Comparison of ENCODE assay signal across 34 cellular contexts in genomic region chr4:185080545-185080944, GRCh38.
"Had no signal": no experiment of that assay in that cellular context is flagged by ENCODE, and none has a peak within 500 bp of the region (broad histone marks: within the 10 kb centered on the region; RNA-seq: fewer than 3 reads in every experiment).

No MANE protein-coding gene starts in this region.

- H3K27me3 Mint-ChIP-seq: brain had no signal

- H3K9me3 Mint-ChIP-seq: activated CD4-positive, alpha-beta memory T cell treated with anti-CD3 and anti-CD28 coated beads, Interleukin-2, amount 10 ng/mL, durations not matched to agents 7 days and 5 days; activated CD4-positive, alpha-beta T cell treated with anti-CD3 and anti-CD28 coated beads, Interleukin-2, amount 10 ng/mL, durations not matched to agents 7 days and 5 days; activated naive CD4-positive, alpha-beta T cell treated with anti-CD3 and anti-CD28 coated beads, Interleukin-2, amount 10 ng/mL, durations not matched to agents 7 days and 5 days; activated naive CD4-positive, alpha-beta T cell treated with anti-CD3 and anti-CD28 coated beads, Interleukin-2, amount 50 U/mL, for 72 hours; activated naive CD8-positive, alpha-beta T cell treated with anti-CD3 and anti-CD28 coated beads, Interleukin-2, amount 10 ng/mL, durations not matched to agents 7 days and 5 days; activated T-cell treated with anti-CD3 and anti-CD28 coated beads, Interleukin-2, amount 50 U/mL, for 24 hours; activated T-cell treated with anti-CD3 and anti-CD28 coated beads, Interleukin-2, amount 50 U/mL, for 72 hours; brain; T-helper 2 cell treated with Interferon-gamma antibody and Interleukin-4, amounts not matched to agents 5 μg/mL and 100 μg/mL, for 36 hours had no signal

- H3K4me1 Mint-ChIP-seq: activated CD4-positive, alpha-beta memory T cell treated with anti-CD3 and anti-CD28 coated beads, Interleukin-2, amount 10 ng/mL, durations not matched to agents 7 days and 5 days; activated CD4-positive, alpha-beta T cell treated with anti-CD3 and anti-CD28 coated beads, Interleukin-2, amount 10 ng/mL, durations not matched to agents 7 days and 5 days; activated naive CD4-positive, alpha-beta T cell treated with anti-CD3 and anti-CD28 coated beads, Interleukin-2, amount 10 ng/mL, durations not matched to agents 7 days and 5 days; activated naive CD8-positive, alpha-beta T cell treated with anti-CD3 and anti-CD28 coated beads, Interleukin-2, amount 10 ng/mL, durations not matched to agents 7 days and 5 days had no signal

- H3K27ac Mint-ChIP-seq: activated CD4-positive, alpha-beta memory T cell treated with anti-CD3 and anti-CD28 coated beads, Interleukin-2, amount 10 ng/mL, durations not matched to agents 7 days and 5 days; activated CD4-positive, alpha-beta T cell treated with anti-CD3 and anti-CD28 coated beads, Interleukin-2, amount 10 ng/mL, durations not matched to agents 7 days and 5 days; activated naive CD4-positive, alpha-beta T cell treated with anti-CD3 and anti-CD28 coated beads, Interleukin-2, amount 10 ng/mL, durations not matched to agents 7 days and 5 days; activated naive CD4-positive, alpha-beta T cell treated with anti-CD3 and anti-CD28 coated beads, Interleukin-2, amount 50 U/mL, for 72 hours; activated naive CD8-positive, alpha-beta T cell treated with anti-CD3 and anti-CD28 coated beads, Interleukin-2, amount 10 ng/mL, durations not matched to agents 7 days and 5 days; activated T-cell treated with anti-CD3 and anti-CD28 coated beads, Interleukin-2, amount 50 U/mL, for 24 hours; activated T-cell treated with anti-CD3 and anti-CD28 coated beads, Interleukin-2, amount 50 U/mL, for 72 hours; brain; T-helper 17 cell; T-helper 2 cell treated with Interferon-gamma antibody and Interleukin-4, amounts not matched to agents 5 μg/mL and 100 μg/mL, for 36 hours had no signal

- H3K27me3 ChIP-seq: ascending aorta, cardiac muscle cell, colonic mucosa had no signal

- H3K9me3 ChIP-seq: ascending aorta, breast epithelium, colonic mucosa, esophagus squamous epithelium, gastroesophageal sphincter, heart right ventricle had no signal

- H3K4me1 ChIP-seq: ascending aorta, breast epithelium, colonic mucosa, esophagus squamous epithelium, gastroesophageal sphincter, heart right ventricle had no signal

- H3K36me3 Mint-ChIP-seq: activated naive CD4-positive, alpha-beta T cell treated with anti-CD3 and anti-CD28 coated beads, Interleukin-2, amount 10 ng/mL, durations not matched to agents 7 days and 5 days; activated naive CD4-positive, alpha-beta T cell treated with anti-CD3 and anti-CD28 coated beads, Interleukin-2, amount 50 U/mL, for 72 hours; activated naive CD8-positive, alpha-beta T cell treated with anti-CD3 and anti-CD28 coated beads, Interleukin-2, amount 10 ng/mL, durations not matched to agents 7 days and 5 days; brain had no signal

- H3K4me3 Mint-ChIP-seq: activated CD4-positive, alpha-beta memory T cell treated with anti-CD3 and anti-CD28 coated beads, Interleukin-2, amount 10 ng/mL, durations not matched to agents 7 days and 5 days; activated CD4-positive, alpha-beta T cell treated with anti-CD3 and anti-CD28 coated beads, Interleukin-2, amount 10 ng/mL, durations not matched to agents 7 days and 5 days; activated naive CD4-positive, alpha-beta T cell treated with anti-CD3 and anti-CD28 coated beads, Interleukin-2, amount 10 ng/mL, durations not matched to agents 7 days and 5 days; activated naive CD8-positive, alpha-beta T cell treated with anti-CD3 and anti-CD28 coated beads, Interleukin-2, amount 10 ng/mL, durations not matched to agents 7 days and 5 days; activated T-cell treated with anti-CD3 and anti-CD28 coated beads, Interleukin-2, amount 50 U/mL, for 24 hours; activated T-cell treated with anti-CD3 and anti-CD28 coated beads, Interleukin-2, amount 50 U/mL, for 72 hours; brain; T-helper 17 cell; T-helper 2 cell treated with Interferon-gamma antibody and Interleukin-4, amounts not matched to agents 5 μg/mL and 100 μg/mL, for 36 hours had no signal

- ATAC-seq: activated naive CD4-positive, alpha-beta T cell treated with anti-CD3 and anti-CD28 coated beads, Interleukin-2, amount 50 U/mL, for 72 hours; activated T-cell treated with anti-CD3 and anti-CD28 coated beads, Interleukin-2, amount 50 U/mL, for 72 hours; gastroesophageal sphincter; heart right ventricle; T-helper 17 cell had no signal

- H3K4me3 ChIP-seq: ascending aorta, breast epithelium, cardiac muscle cell, colonic mucosa, esophagus squamous epithelium, gastroesophageal sphincter, heart right ventricle had no signal

- H3K27ac ChIP-seq: ascending aorta, breast epithelium, cardiac muscle cell, colonic mucosa, epithelial cell of prostate, esophagus squamous epithelium, gastroesophageal sphincter, heart right ventricle, WERI-Rb-1 had no signal

- FAIRE-seq: endometrium, endothelial cell of umbilical vein had no signal

- DNase-seq: activated CD4-positive, alpha-beta memory T cell treated with anti-CD3 and anti-CD28 coated beads, Interleukin-2, amount 10 ng/mL, durations not matched to agents 7 days and 5 days; activated CD4-positive, alpha-beta T cell treated with anti-CD3 and anti-CD28 coated beads for 4 hours; activated CD4-positive, alpha-beta T cell treated with anti-CD3 and anti-CD28 coated beads, Interleukin-2, amount 10 ng/mL, durations not matched to agents 7 days and 5 days; activated CD4-positive, alpha-beta T cell treated with anti-CD3 and anti-CD28 coated beads, Interleukin-2, amount 50 U/mL, for 4 hours; activated CD4-positive, CD25-positive, alpha-beta regulatory T cell; activated CD4-positive, CD25-positive, alpha-beta regulatory T cell treated with anti-CD3 and anti-CD28 coated beads, Interleukin-2, amount 50 U/mL, for 72 hours; activated CD8-positive, alpha-beta memory T cell treated with anti-CD3 and anti-CD28 coated beads, Interleukin-2, amount 50 U/mL, for 48 hours; activated gamma-delta T cell; activated naive CD4-positive, alpha-beta T cell; activated naive CD4-positive, alpha-beta T cell treated with anti-CD3 and anti-CD28 coated beads, Interleukin-2, amount 10 ng/mL, durations not matched to agents 7 days and 5 days; activated naive CD8-positive, alpha-beta T cell treated with anti-CD3 and anti-CD28 coated beads, Interleukin-2, amount 10 ng/mL, durations not matched to agents 7 days and 5 days; activated T-cell treated with anti-CD3 and anti-CD28 coated beads for 4 hours; activated T-cell treated with anti-CD3 and anti-CD28 coated beads, Interleukin-2, amount 50 U/mL, for 24 hours; activated T-cell treated with anti-CD3 and anti-CD28 coated beads, Interleukin-2, amount 50 U/mL, for 72 hours; central memory CD4-positive, alpha-beta T cell; cerebellar nuclear complex; colonic mucosa; effector CD8-positive, alpha-beta T cell; esophagus squamous epithelium; foreskin melanocyte; heart right ventricle; T-helper 17 cell; T1000; WERI-Rb-1 had no signal

- H3K36me3 ChIP-seq: ascending aorta, breast epithelium, cardiac muscle cell, colonic mucosa, esophagus squamous epithelium, gastroesophageal sphincter, heart right ventricle, WERI-Rb-1 had no signal
